In the genomic region with DNA sequence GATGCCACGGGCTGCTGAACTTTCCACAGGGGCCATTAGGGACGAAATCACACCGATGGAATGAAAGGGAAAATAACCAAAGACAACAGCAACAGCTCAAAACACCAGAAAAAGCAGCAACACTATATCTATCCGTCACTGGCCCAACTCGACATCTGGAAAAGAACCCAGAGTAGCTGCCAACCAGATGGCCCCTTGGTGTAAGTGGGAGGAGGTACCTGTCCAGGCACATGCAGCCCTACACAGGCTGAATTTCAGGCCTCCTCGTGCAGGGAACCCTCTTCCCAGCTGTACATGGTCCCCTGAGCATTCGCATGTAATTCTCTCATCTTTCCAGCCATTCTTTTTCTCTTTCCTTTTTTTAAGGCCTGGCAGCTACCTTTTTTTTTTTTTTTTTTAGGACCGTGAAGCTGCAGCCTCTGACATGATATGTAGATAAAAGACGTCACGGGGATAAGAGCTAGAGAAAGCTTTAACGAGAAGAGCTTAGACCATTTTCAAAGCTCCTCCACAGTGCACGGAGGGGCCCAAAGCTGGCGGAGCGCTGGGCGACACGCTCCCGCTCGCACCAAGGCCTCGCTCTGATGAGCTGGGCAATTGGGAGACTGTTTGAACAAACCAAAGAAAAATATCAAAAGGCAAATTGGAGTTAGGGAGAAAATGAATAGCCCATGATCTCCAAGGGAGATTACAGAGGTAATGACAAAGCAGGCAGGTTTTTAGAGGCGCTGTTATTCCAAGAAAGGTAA, we compare ENCODE assay signal across 19 cellular contexts.
"Had no signal": no experiment of that assay in that cellular context is flagged by ENCODE, and none has a peak within 500 bp of the region (broad histone marks: within the 10 kb centered on the region; RNA-seq: fewer than 3 reads in every experiment).

No MANE protein-coding gene starts in this region.

- H3K9me3 ChIP-seq: prostate gland, transverse colon, uterus had no signal

- H3K4me3 Mint-ChIP-seq: activated naive CD8-positive, alpha-beta T cell; activated T-helper 1 cell treated with anti-CD3 and anti-CD28 coated beads, Interleukin-12 subunit alpha, Interleukin-12 subunit beta, Interleukin-2, Interleukin-4 antibody, amounts not matched to agents 30 ng/mL and 10 ng/mL and 1 ng/mL, durations not matched to agents 14 hours and 24 hours and 36 hours; dendritic cell treated with granulocyte-macrophage colony-stimulating factor and Interleukin-4, amounts not matched to agents 40 ng/mL and 50 ng/mL, for 4 days; effector memory CD8-positive, alpha-beta T cell; neural crest cell; T-helper 2 cell treated with Interferon-gamma antibody and Interleukin-4, amounts not matched to agents 5 μg/mL and 100 μg/mL, for 36 hours had no signal

- H3K27ac ChIP-seq: cardiac muscle cell, prostate gland, skin epidermis, transverse colon, uterus had no signal

- H3K4me3 ChIP-seq: cardiac muscle cell, prostate gland, skin epidermis, transverse colon, uterus had no signal

- H3K4me1 ChIP-seq: prostate gland, transverse colon, uterus had no signal

- H3K36me3 Mint-ChIP-seq: activated naive CD8-positive, alpha-beta T cell had no signal

- H3K9me3 Mint-ChIP-seq: activated T-helper 1 cell treated with anti-CD3 and anti-CD28 coated beads, Interleukin-12 subunit alpha, Interleukin-12 subunit beta, Interleukin-2, Interleukin-4 antibody, amounts not matched to agents 30 ng/mL and 10 ng/mL and 1 ng/mL, durations not matched to agents 14 hours and 24 hours and 36 hours; dendritic cell treated with granulocyte-macrophage colony-stimulating factor and Interleukin-4, amounts not matched to agents 40 ng/mL and 50 ng/mL, for 4 days; effector memory CD8-positive, alpha-beta T cell; T-helper 2 cell treated with Interferon-gamma antibody and Interleukin-4, amounts not matched to agents 5 μg/mL and 100 μg/mL, for 36 hours had no signal

- H3K27me3 ChIP-seq: cardiac muscle cell, transverse colon, uterus had no signal

- H3K27ac Mint-ChIP-seq: activated naive CD8-positive, alpha-beta T cell; activated T-helper 1 cell treated with anti-CD3 and anti-CD28 coated beads, Interleukin-12 subunit alpha, Interleukin-12 subunit beta, Interleukin-2, Interleukin-4 antibody, amounts not matched to agents 30 ng/mL and 10 ng/mL and 1 ng/mL, durations not matched to agents 14 hours and 24 hours and 36 hours; dendritic cell treated with granulocyte-macrophage colony-stimulating factor and Interleukin-4, amounts not matched to agents 40 ng/mL and 50 ng/mL, for 4 days; effector memory CD8-positive, alpha-beta T cell; T-helper 2 cell treated with Interferon-gamma antibody and Interleukin-4, amounts not matched to agents 5 μg/mL and 100 μg/mL, for 36 hours had no signal

- DNase-seq: activated CD4-positive, alpha-beta T cell treated with anti-CD3 and anti-CD28 coated beads, Interleukin-2, amount 50 U/mL, for 4 hours; activated gamma-delta T cell treated with Interleukin-2 at 50 U/mL for 16 hours; activated T-cell treated with anti-CD3 and anti-CD28 coated beads for 4 hours; effector memory CD8-positive, alpha-beta T cell; foreskin fibroblast; hippocampal formation; left colon; midbrain; stimulated activated naive CD8-positive, alpha-beta T cell treated with anti-CD3 and anti-CD28 coated beads, Interleukin-15, Interleukin-2, amounts not matched to agents 100 U/mL and 50 U/mL, for 24 hours; transverse colon; uterus had no signal

- H3K36me3 ChIP-seq: cardiac muscle cell, prostate gland, transverse colon, uterus had no signal

- ATAC-seq: effector memory CD8-positive, alpha-beta T cell; left colon; stimulated activated naive CD8-positive, alpha-beta T cell treated with anti-CD3 and anti-CD28 coated beads, Interleukin-15, Interleukin-2, amounts not matched to agents 100 U/mL and 50 U/mL, for 24 hours had no signal

- H3K4me1 Mint-ChIP-seq: neural crest cell had no signal
